In the genomic region with DNA sequence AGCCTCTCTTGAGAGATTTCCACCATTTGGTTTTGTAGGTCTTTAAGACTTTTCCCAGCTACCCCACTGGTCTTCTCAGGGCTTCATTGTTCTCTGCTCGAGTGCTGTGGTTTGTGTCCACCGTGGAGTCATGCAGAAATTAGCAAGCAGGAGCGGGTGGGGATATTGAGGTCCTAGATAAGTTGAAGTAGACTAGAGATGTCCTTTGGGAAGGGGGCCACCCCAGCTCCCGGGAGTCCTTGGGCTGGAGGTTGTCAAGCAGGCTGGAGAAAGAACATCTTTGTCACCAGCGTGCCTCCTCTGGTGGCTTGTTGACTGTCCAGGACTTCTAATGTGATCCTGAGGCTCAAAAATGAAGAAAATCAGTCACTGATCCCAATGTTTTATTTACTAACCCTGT, we compare ENCODE assay signal across 19 cellular contexts.
DNase-seq lines count a peak whose midpoint lies in the region; ATAC-seq and TF ChIP-seq lines count a peak whose summit lies in the region.
"Had no signal": no experiment of that assay in that cellular context is flagged by ENCODE, and none has a peak within 500 bp of the region (broad histone marks: within the 10 kb centered on the region; RNA-seq: fewer than 3 reads in every experiment).

No MANE protein-coding gene starts in this region.

- H3K27ac Mint-ChIP-seq in progenitor cell of endocrine pancreas: peak overlapping the region; percentile 67
- H3K27ac Mint-ChIP-seq: CD4-positive, alpha-beta memory T cell; GM23338; IgD-negative memory B cell had no signal

- TF ChIP-seq EP300 in gastroesophageal sphincter (IDR thresholded peaks at IDR 0.05): no peak
- no peak for TF ChIP-seq EP300 in tibial nerve (IDR thresholded peaks at IDR 0.05)

- H3K4me3 Mint-ChIP-seq in progenitor cell of endocrine pancreas (ENCODE audit: low read depth): no peak overlapping the region
- H3K4me3 Mint-ChIP-seq: CD4-positive, alpha-beta memory T cell; GM23338; IgD-negative memory B cell had no signal

- no peak overlapping the region for H3K4me3 ChIP-seq in right atrium auricular region
- no peak overlapping the region for H3K4me3 ChIP-seq in gastroesophageal sphincter
- no peak overlapping the region for H3K4me3 ChIP-seq in tibial nerve
- H3K4me3 ChIP-seq: BLaER1 treated with 17β-estradiol and CSF1 and Interleukin-3, amounts not matched to agents 10 nM and 100 nM; GM23338; HAP-1 had no signal

- H3K27me3 ChIP-seq in right atrium auricular region (no peaks in the 10 kb centered on the region), gastroesophageal sphincter (no peaks in the 10 kb centered on the region), tibial nerve (no peaks in the 10 kb centered on the region)

- WGBS in gastroesophageal sphincter (ENCODE audit: low coverage in 1 of 2), 2 donors: 82 to 100% methylated on average over 1 to 4 of the region's 5 CpGs
- WGBS in tibial nerve, 2 donors: 49 to 61% methylated on average over 5 of the region's 5 CpGs

- peaks cover 14% of the 10 kb centered on the region for H3K27me3 Mint-ChIP-seq in progenitor cell of endocrine pancreas
- H3K27me3 Mint-ChIP-seq: IgD-negative memory B cell had no signal

- no peaks in the 10 kb centered on the region for H3K9me3 Mint-ChIP-seq in progenitor cell of endocrine pancreas (ENCODE audit: low read depth)
- H3K9me3 Mint-ChIP-seq: CD4-positive, alpha-beta memory T cell; GM23338; IgD-negative memory B cell had no signal

- no peak for TF ChIP-seq POLR2A in gastroesophageal sphincter (IDR thresholded peaks at IDR 0.05)
- no peak for TF ChIP-seq POLR2A in tibial nerve (IDR thresholded peaks at IDR 0.05)

- intact Hi-C loops in Right ventricle myocardium superior (cut with DNase I): no loop called here

- peaks cover 0 to 56% of the 10 kb centered on the region in 2 donors for H3K4me1 ChIP-seq in right atrium auricular region
- H3K4me1 ChIP-seq in gastroesophageal sphincter: peaks cover 10 to 97% (median 49%) of the 10 kb centered on the region in 3 donors
- H3K4me1 ChIP-seq in tibial nerve: peaks cover 0 to 96% (median 49%) of the 10 kb centered on the region in 4 donors
- H3K4me1 ChIP-seq: HAP-1 had no signal

- TF ChIP-seq CTCF in right atrium auricular region (IDR thresholded peaks at IDR 0.05) (no peak), gastroesophageal sphincter (IDR thresholded peaks at IDR 0.05) (no peak), progenitor cell of endocrine pancreas (IDR thresholded peaks at IDR 0.05; ENCODE audit: unreplicated experiment) (no peak), tibial nerve (IDR thresholded peaks at IDR 0.05) (no peak)

- no peaks in the 10 kb centered on the region for H3K36me3 Mint-ChIP-seq in progenitor cell of endocrine pancreas (ENCODE audit: insufficient read depth)
- H3K36me3 Mint-ChIP-seq: CD4-positive, alpha-beta memory T cell had no signal

- no peak for ATAC-seq in Right ventricle myocardium superior (ENCODE audit: poor library complexity)
- ATAC-seq in gastroesophageal sphincter: no peak
- ATAC-seq in HG03108 (IDR thresholded peaks at IDR 0.05; ENCODE audit: unreplicated experiment): no peak
- ATAC-seq in GM21528 (IDR thresholded peaks at IDR 0.05; ENCODE audit: low FRiP score, unreplicated experiment): no peak
- ATAC-seq: GM23338 had no signal

- H3K36me3 ChIP-seq in right atrium auricular region (no peaks in the 10 kb centered on the region), gastroesophageal sphincter (no peaks in the 10 kb centered on the region), tibial nerve (no peaks in the 10 kb centered on the region)
- H3K36me3 ChIP-seq: BLaER1 treated with 17β-estradiol and CSF1 and Interleukin-3, amounts not matched to agents 10 nM and 100 nM; HAP-1 had no signal

- H3K27ac ChIP-seq in right atrium auricular region (peak overlapping the region in 1 of 2 donors; percentile 32), gastroesophageal sphincter (peak overlapping the region; percentile 88 to 90 (median 88)), tibial nerve (peak overlapping the region in 3 of 4 donors; percentile 1 to 85 (median 84))
- H3K27ac ChIP-seq: BLaER1 treated with 17β-estradiol and CSF1 and Interleukin-3, amounts not matched to agents 10 nM and 100 nM had no signal

- H3K9me3 ChIP-seq in right atrium auricular region: no peaks in the 10 kb centered on the region
- H3K9me3 ChIP-seq in gastroesophageal sphincter: no peaks in the 10 kb centered on the region
- H3K9me3 ChIP-seq in tibial nerve: no peaks in the 10 kb centered on the region
- H3K9me3 ChIP-seq: BLaER1 treated with 17β-estradiol and CSF1 and Interleukin-3, amounts not matched to agents 10 nM and 100 nM; HAP-1 had no signal

- peaks cover 19% of the 10 kb centered on the region for H3K4me1 Mint-ChIP-seq in progenitor cell of endocrine pancreas (ENCODE audit: low read depth)
- H3K4me1 Mint-ChIP-seq: CD4-positive, alpha-beta memory T cell had no signal

- DNase-seq in Right ventricle myocardium superior: peak; percentile 33
- DNase-seq in right atrium auricular region (ENCODE audit: low spot score): no peak
- DNase-seq in progenitor cell of endocrine pancreas (ENCODE audit: low spot score, unreplicated experiment): no peak
- DNase-seq in tibial nerve (ENCODE audit: low spot score in 2 of 2): no peak
- DNase-seq in foreskin melanocyte: no peak
- DNase-seq: 8988T; CD4-positive, alpha-beta memory T cell; DMS153; NCI-H1694; NCI-H2171 treated with DMSO at 0.1 percent for 48 hours; NCI-H526; SHP77 treated with DMSO at 0.1 percent for 48 hours had no signal
